In genomic region chr19:50898018-50898417, GRCh38 we compare ENCODE assay signal across 29 cellular contexts. TPM values are rescaled to one million over a fixed set of nuclear protein-coding genes. Genes with fewer than 3 reads are reported as not detected.
DNase-seq lines count a peak whose midpoint lies in the region; ATAC-seq, FAIRE-seq and TF ChIP-seq lines count a peak whose summit lies in the region.
"Had no signal": no experiment of that assay in that cellular context is flagged by ENCODE, and none has a peak within 500 bp of the region (broad histone marks: within the 10 kb centered on the region; RNA-seq: fewer than 3 reads in every experiment).

No MANE protein-coding gene starts in this region.

- CTCF ChIA-PET in HCT116 (lab: Charles Lee) (interaction anchor here (1.1 kb wide), 1 partner anchor 119 kb away, joined by 4 read pairs; no protein-coding TSS in a partner anchor), K562 (lab: Yijun Ruan, JAX; ENCODE audit: low intra/inter-chr PET ratio) (no interaction called here)

- H4K20me1 ChIP-seq in BLaER1 treated with 17β-estradiol and CSF1 and Interleukin-3, amounts not matched to agents 10 nM and 100 nM: no peaks in the 10 kb centered on the region
- H4K20me1 ChIP-seq in HCT116 (ENCODE audit: insufficient read depth) (no peaks in the 10 kb centered on the region), K562 (replicated peaks; ENCODE audit: control insufficient read depth, insufficient read depth, low read length) (no peaks in the 10 kb centered on the region)

- peak overlapping the region in 7 of 11 experiments; percentile 69 to 82 (median 72); a peak in 9 of 22 replicates for H3K4me2 ChIP-seq in BLaER1 treated with 17β-estradiol and CSF1 and Interleukin-3, amounts not matched to agents 10 nM and 100 nM
- H3K4me2 ChIP-seq in HCT116 (ENCODE audit: low read length): no peak overlapping the region
- H3K4me2 ChIP-seq in K562 (ENCODE audit: insufficient read depth, low read length): no peak overlapping the region
- H3K4me2 ChIP-seq: PC-9 had no signal

- POLR2A ChIA-PET in HCT116 (lab: Charles Lee): interaction anchor here (1.4 kb wide), 1 partner anchor 93 kb away, joined by 3 read pairs; no protein-coding TSS in a partner anchor
- POLR2A ChIA-PET in K562 (lab: Yijun Ruan, JAX): no interaction called here

- H3K4me3 ChIP-seq in BLaER1 treated with 17β-estradiol and CSF1 and Interleukin-3, amounts not matched to agents 10 nM and 100 nM: no peak overlapping the region
- H3K4me3 ChIP-seq in HCT116 (replicated peaks in 1 of 2; ENCODE audit: low read depth in 1 of 2, low read length in 2 of 2) (no peak overlapping the region), K562 (no peak overlapping the region)
- H3K4me3 ChIP-seq: PC-9, SJCRH30 had no signal

- no peaks in the 10 kb centered on the region for H3K36me3 ChIP-seq in BLaER1 treated with 17β-estradiol and CSF1 and Interleukin-3, amounts not matched to agents 10 nM and 100 nM
- H3K36me3 ChIP-seq in HCT116 (ENCODE audit: control insufficient read depth in 1 of 2, insufficient read depth in 2 of 2, low read length in 2 of 2) (no peaks in the 10 kb centered on the region), K562 (ENCODE audit: control insufficient read depth, insufficient read depth, low read length) (no peaks in the 10 kb centered on the region)
- H3K36me3 ChIP-seq: BE2C, SJCRH30 had no signal

- H3K79me2 ChIP-seq in HCT116 (ENCODE audit: insufficient read depth, low read length) (no peaks in the 10 kb centered on the region), K562 (ENCODE audit: control insufficient read depth, insufficient read depth, low read length) (no peaks in the 10 kb centered on the region)

- H2AFZ ChIP-seq in HCT116 (ENCODE audit: low read depth, low read length, poor library complexity, severe bottlenecking) (peak overlapping the region; percentile 71), K562 (ENCODE audit: low read depth, low read length) (no peak overlapping the region)
- H2AFZ ChIP-seq: PC-9 had no signal

- peaks cover 4% of the 10 kb centered on the region for H3K9me3 Mint-ChIP-seq in stimulated activated memory B cell treated with anti-CD40 and anti-IgM and Interleukin-4, amounts not matched to agents 10 μg/mL and 1 μg/mL and 100 μg/mL, for 72 hours
- H3K9me3 Mint-ChIP-seq in osteocyte (ENCODE audit: unreplicated experiment): no peaks in the 10 kb centered on the region
- peaks cover 7% of the 10 kb centered on the region for H3K9me3 Mint-ChIP-seq in T-helper 2 cell treated with Interferon-gamma antibody and Interleukin-4, amounts not matched to agents 5 μg/mL and 100 μg/mL, for 36 hours

- no peak for TF ChIP-seq CTCF in HCT116 (IDR thresholded peaks at IDR 0.05 in 2 of 3, conservative IDR thresholded peaks at IDR 0.05 in 1 of 3; ENCODE audit: borderline replicate concordance in 1 of 3, insufficient read depth in 1 of 3, low read depth in 2 of 3, low read length in 2 of 3)
- no peak for TF ChIP-seq CTCF in K562 (IDR thresholded peaks at IDR 0.05 in 2 of 3, conservative IDR thresholded peaks at IDR 0.05 in 1 of 3; ENCODE audit: insufficient read depth in 2 of 3, low read depth in 1 of 3, low read length in 3 of 3)
- TF ChIP-seq CTCF in osteocyte (IDR thresholded peaks at IDR 0.05): no peak

- peak overlapping the region in 7 of 11 experiments; percentile 62 to 82 (median 76); a peak in 12 of 22 replicates for H3K27ac ChIP-seq in BLaER1 treated with 17β-estradiol and CSF1 and Interleukin-3, amounts not matched to agents 10 nM and 100 nM
- H3K27ac ChIP-seq in HCT116 (ENCODE audit: low read depth, low read length) (no peak overlapping the region), K562 (ENCODE audit: extremely low read depth, low read depth, low read length) (no peak overlapping the region)
- H3K27ac ChIP-seq: PC-9, SJCRH30 had no signal

- no peak for ATAC-seq in HCT116
- no peak for ATAC-seq in K562
- ATAC-seq in stimulated activated memory B cell treated with anti-CD40 and anti-IgM and Interleukin-4, amounts not matched to agents 10 μg/mL and 1 μg/mL and 100 μg/mL, for 72 hours: no peak
- no peak for ATAC-seq in GM18909 (IDR thresholded peaks at IDR 0.05; ENCODE audit: poor library complexity, unreplicated experiment)
- ATAC-seq: Right ventricle myocardium inferior, SK-N-SH treated with all-trans-retinoic acid at 6 μM for 48 hours had no signal

- RAD21 ChIA-PET in HCT116 (lab: Charles Lee; ENCODE audit: low non-redundant PET in 1 of 2, low total read pairs in 2 of 2, uncharacterized antibody in 2 of 2, unreplicated experiment in 2 of 2): no interaction called here

- H3K4me1 ChIP-seq in BLaER1 treated with 17β-estradiol and CSF1 and Interleukin-3, amounts not matched to agents 10 nM and 100 nM: peaks cover 19 to 37% (median 28%) of the 10 kb centered on the region in 10 experiments
- peaks cover 4 to 15% of the 10 kb centered on the region in 2 experiments; a peak in 3 of 4 replicates for H3K4me1 ChIP-seq in HCT116 (ENCODE audit: control insufficient read depth in 1 of 2, insufficient read depth in 2 of 2, low read length in 2 of 2)
- peaks cover 0 to 11% of the 10 kb centered on the region in 2 experiments; a peak in 3 of 5 replicates for H3K4me1 ChIP-seq in K562 (replicated peaks in 1 of 2; ENCODE audit: control insufficient read depth in 2 of 2, insufficient read depth in 2 of 2, low read length in 2 of 2)

- no TSS peak for BruUV-seq in HCT116 (replicated peaks; lab: Mats Ljungman, UMichigan)
- no TSS peak for BruUV-seq in K562 (replicated peaks; lab: Mats Ljungman, UMichigan)

- WGBS in K562 (ENCODE audit: insufficient coverage, low coverage, missing lambda C conversion rate): 14% methylated on average over 4 of the region's 4 CpGs

- FAIRE-seq in K562 (lab: Jason Lieb, UNC): no peak
- FAIRE-seq: D721Med, H54 had no signal

- H3K36me3 Mint-ChIP-seq in stimulated activated memory B cell treated with anti-CD40 and anti-IgM and Interleukin-4, amounts not matched to agents 10 μg/mL and 1 μg/mL and 100 μg/mL, for 72 hours: no peaks in the 10 kb centered on the region
- H3K36me3 Mint-ChIP-seq in osteocyte (ENCODE audit: unreplicated experiment): no peaks in the 10 kb centered on the region
- no peaks in the 10 kb centered on the region for H3K36me3 Mint-ChIP-seq in T-helper 2 cell treated with Interferon-gamma antibody and Interleukin-4, amounts not matched to agents 5 μg/mL and 100 μg/mL, for 36 hours (ENCODE audit: low read depth)
- H3K36me3 Mint-ChIP-seq: CD4-positive, CD25-positive, alpha-beta regulatory T cell had no signal

- in situ Hi-C loops in K562 (cut with MboI): no loop called here

- intact Hi-C loops in HCT116 (cut with micrococcal nuclease): no loop called here
- intact Hi-C loops in K562 (cut with micrococcal nuclease): no loop called here

- no peak for TF ChIP-seq RAD21 in HCT116 (IDR thresholded peaks at IDR 0.05; ENCODE audit: low read depth)
- TF ChIP-seq RAD21 in K562 (CRISPR knock-in tag; conservative IDR thresholded peaks at IDR 0.05 in 1 of 2, IDR thresholded peaks at IDR 0.05 in 1 of 2): no peak

- no peaks in the 10 kb centered on the region for H3K27me3 Mint-ChIP-seq in stimulated activated memory B cell treated with anti-CD40 and anti-IgM and Interleukin-4, amounts not matched to agents 10 μg/mL and 1 μg/mL and 100 μg/mL, for 72 hours
- no peaks in the 10 kb centered on the region for H3K27me3 Mint-ChIP-seq in osteocyte (ENCODE audit: unreplicated experiment)
- H3K27me3 Mint-ChIP-seq in T-helper 2 cell treated with Interferon-gamma antibody and Interleukin-4, amounts not matched to agents 5 μg/mL and 100 μg/mL, for 36 hours (ENCODE audit: low read depth): no peaks in the 10 kb centered on the region

- peak overlapping the region; percentile 94 for H3K27ac Mint-ChIP-seq in stimulated activated memory B cell treated with anti-CD40 and anti-IgM and Interleukin-4, amounts not matched to agents 10 μg/mL and 1 μg/mL and 100 μg/mL, for 72 hours
- no peak overlapping the region for H3K27ac Mint-ChIP-seq in osteocyte (ENCODE audit: unreplicated experiment)
- no peak overlapping the region for H3K27ac Mint-ChIP-seq in T-helper 2 cell treated with Interferon-gamma antibody and Interleukin-4, amounts not matched to agents 5 μg/mL and 100 μg/mL, for 36 hours
- H3K27ac Mint-ChIP-seq: HFFc6, T-helper 17 cell had no signal

- no peak overlapping the region for H3K4me3 Mint-ChIP-seq in stimulated activated memory B cell treated with anti-CD40 and anti-IgM and Interleukin-4, amounts not matched to agents 10 μg/mL and 1 μg/mL and 100 μg/mL, for 72 hours
- no peak overlapping the region for H3K4me3 Mint-ChIP-seq in osteocyte (ENCODE audit: unreplicated experiment)
- H3K4me3 Mint-ChIP-seq in T-helper 2 cell treated with Interferon-gamma antibody and Interleukin-4, amounts not matched to agents 5 μg/mL and 100 μg/mL, for 36 hours: no peak overlapping the region
- H3K4me3 Mint-ChIP-seq: CD4-positive, CD25-positive, alpha-beta regulatory T cell; HFFc6; T-helper 17 cell had no signal

- no peak for DNase-seq in HCT116 (ENCODE audit: low read depth, low spot score)
- DNase-seq in K562 (ENCODE audit: extremely low read depth in 1 of 4, low spot score in 3 of 4): no peak
- no peak for DNase-seq in NCI-H774 (lab: John Stamatoyannopoulos, UW)
- DNase-seq in osteocyte (ENCODE audit: extremely low spot score, unreplicated experiment): no peak
- DNase-seq in T-helper 2 cell treated with Interferon-gamma antibody and Interleukin-4, amounts not matched to agents 5 μg/mL and 100 μg/mL, for 36 hours (ENCODE audit: low spot score): no peak
- DNase-seq: BE2C; CD4-positive, CD25-positive, alpha-beta regulatory T cell; HFFc6; Karpas-422; NCI-H1092; NCI-H1417 treated with DMSO at 0.1 percent for 48 hours; NCI-H1694 treated with DMSO at 0.1 percent for 48 hours; NCI-H2081 treated with DMSO at 0.1 percent for 48 hours; NCI-H2171; NCI-H226; NCI-H510A; NCI-H82; NK-92 treated with Interleukin-12 subunit alpha and Interleukin-12 subunit beta, amount 100 ng/mL, for 24 hours; PC-9; SJCRH30; T-helper 17 cell had no signal

- TF ChIP-seq POLR2A in HCT116 (IDR thresholded peaks at IDR 0.05; ENCODE audit: borderline replicate concordance, extremely low read depth, insufficient read depth, insufficient read length): no peak
- no peak for TF ChIP-seq POLR2A in K562 (conservative IDR thresholded peaks at IDR 0.05)

- TF ChIP-seq EP300 in K562 (IDR thresholded peaks at IDR 0.05; ENCODE audit: low read length): no peak

- peaks cover 35% of the 10 kb centered on the region for H3K4me1 Mint-ChIP-seq in stimulated activated memory B cell treated with anti-CD40 and anti-IgM and Interleukin-4, amounts not matched to agents 10 μg/mL and 1 μg/mL and 100 μg/mL, for 72 hours
- H3K4me1 Mint-ChIP-seq in osteocyte (ENCODE audit: unreplicated experiment): no peaks in the 10 kb centered on the region
- H3K4me1 Mint-ChIP-seq in T-helper 2 cell treated with Interferon-gamma antibody and Interleukin-4, amounts not matched to agents 5 μg/mL and 100 μg/mL, for 36 hours (ENCODE audit: low read depth): no peaks in the 10 kb centered on the region
- H3K4me1 Mint-ChIP-seq: CD4-positive, CD25-positive, alpha-beta regulatory T cell had no signal

- peak overlapping the region in 1 of 11 experiments; percentile 62; a peak in 1 of 22 replicates for H3K9ac ChIP-seq in BLaER1 treated with 17β-estradiol and CSF1 and Interleukin-3, amounts not matched to agents 10 nM and 100 nM
- H3K9ac ChIP-seq in HCT116 (ENCODE audit: low read length) (no peak overlapping the region), K562 (ENCODE audit: insufficient read depth in 1 of 2, low read depth in 2 of 2, low read length in 2 of 2) (no peak overlapping the region)

- H3K27me3 ChIP-seq in BLaER1 treated with 17β-estradiol and CSF1 and Interleukin-3, amounts not matched to agents 10 nM and 100 nM: no peaks in the 10 kb centered on the region
- H3K27me3 ChIP-seq in HCT116 (ENCODE audit: insufficient read depth, low read length): no peaks in the 10 kb centered on the region
- peaks cover 0 to 8% of the 10 kb centered on the region in 2 experiments; a peak in 2 of 5 replicates for H3K27me3 ChIP-seq in K562 (ENCODE audit: control insufficient read depth in 2 of 2, insufficient read depth in 2 of 2, low read length in 2 of 2)
- H3K27me3 ChIP-seq: BE2C, SJCRH30 had no signal

- no peaks in the 10 kb centered on the region; a peak in 1 of 22 replicates for H3K9me3 ChIP-seq in BLaER1 treated with 17β-estradiol and CSF1 and Interleukin-3, amounts not matched to agents 10 nM and 100 nM (replicated peaks in 1 of 11)
- H3K9me3 ChIP-seq in HCT116 (ENCODE audit: control insufficient read depth in 1 of 2, insufficient read depth in 1 of 2, low read depth in 1 of 2, low read length in 2 of 2) (no peaks in the 10 kb centered on the region), K562 (replicated peaks; ENCODE audit: control insufficient read depth, insufficient read depth, low read depth, low read length) (0 out of 2 replicates have a peak, but pooled peaks cover 3% of the 10 kb centered on the region)
- H3K9me3 ChIP-seq: BE2C, SJCRH30 had no signal

- H3K9me2 ChIP-seq in HCT116 (ENCODE audit: insufficient read depth): no peaks in the 10 kb centered on the region

- peaks cover 4% of the 10 kb centered on the region for H3K9me1 ChIP-seq in K562 (ENCODE audit: control insufficient read depth, insufficient read depth, low read length)

RNA-seq across cellular contexts. Expression of gene KLK4, which starts 13.2 kb away (rescaled TPM):
- total RNA-seq in HCT116 (2021; ENCODE audit: unreplicated experiment) (0.84 TPM), K562 (2014; rRNA removed) (not detected in 2 replicates), K562 (2014; rRNA removed; fragmentation: Illumina TruSeq; extraction: Trizol) (not detected in 2 replicates), K562 (2015; rRNA removed; fragmentation: Illumina TruSeq; extraction: Trizol) (not detected in 2 replicates), K562 (2021) (not detected in 2 replicates), osteocyte (not detected in 2 replicates)
- polyA plus RNA-seq in HCT116 (2012): 0.65 and 0.70 TPM in 2 replicates
- not detected in 2 replicates for total RNA-seq in K562 (2011; cell fraction: chromatin; rRNA removed; ENCODE audit: low replicate concordance)
- total RNA-seq in K562 (2011; cell fraction: nucleolus; rRNA removed): not detected in 2 replicates
- total RNA-seq in K562 (2011; cell fraction: nucleoplasm; rRNA removed): not detected in 2 replicates
- polyA plus RNA-seq in K562 (2011; rRNA removed) (not detected in 2 replicates), K562 (2014; fragmentation: Illumina TruSeq; extraction: Trizol) (not detected in 2 replicates), K562 (2014; fragmentation: Nextera tagmentation; extraction: Ambion mirVana) (not detected), K562 (2014; rRNA removed) (not detected in 2 replicates)
- polyA plus RNA-seq in K562 (2011; cell fraction: cytosol; rRNA removed): not detected in 2 replicates
- not detected in 2 replicates for polyA plus RNA-seq in K562 (2011; cell fraction: nucleus; rRNA removed)
- polyA plus RNA-seq in K562 (2012): 0.10 TPM in 1 of 2 replicates, not detected in the other
- not detected in 2 replicates for polyA minus RNA-seq in K562 (2011; rRNA and poly(A)+ RNA removed)
- polyA minus RNA-seq in K562 (2011; cell fraction: cytosol; rRNA and poly(A)+ RNA removed): not detected in 2 replicates
- not detected in 2 replicates for polyA minus RNA-seq in K562 (2011; cell fraction: nucleus; rRNA and poly(A)+ RNA removed)
- total RNA-seq: CD4-positive, CD25-positive, alpha-beta regulatory T cell; HFFc6; PC-9; Right ventricle myocardium inferior; RPMI7951; T-helper 17 cell had no signal
- polyA plus RNA-seq: CD4-positive, CD25-positive, alpha-beta regulatory T cell had no signal

RNA-seq across cellular contexts. Expression of gene KLK2, which starts 24.8 kb away (rescaled TPM):
- not detected for total RNA-seq in HCT116 (2021; ENCODE audit: unreplicated experiment)
- not detected in 2 replicates for polyA plus RNA-seq in HCT116 (2012)
- 1.3 and 4.1 TPM in 2 replicates for total RNA-seq in K562 (2011; cell fraction: chromatin; rRNA removed; ENCODE audit: low replicate concordance)
- 1.3 and 1.8 TPM in 2 replicates for total RNA-seq in K562 (2011; cell fraction: nucleolus; rRNA removed)
- 0.88 and 2.5 TPM in 2 replicates for total RNA-seq in K562 (2011; cell fraction: nucleoplasm; rRNA removed)
- total RNA-seq in K562 (2014; rRNA removed): not detected in 2 replicates
- total RNA-seq in K562 (2014; rRNA removed; fragmentation: Illumina TruSeq; extraction: Trizol): 0.47 TPM in 1 of 2 replicates, not detected in the other
- total RNA-seq in K562 (2015; rRNA removed; fragmentation: Illumina TruSeq; extraction: Trizol): 0.18 and 0.38 TPM in 2 replicates
- total RNA-seq in K562 (2021): 0.24 and 0.74 TPM in 2 replicates
- 0.31 and 0.39 TPM in 2 replicates for polyA plus RNA-seq in K562 (2011; rRNA removed)
- 0.52 TPM in 1 of 2 replicates, not detected in the other for polyA plus RNA-seq in K562 (2011; cell fraction: cytosol; rRNA removed)
- 0.94 and 2.9 TPM in 2 replicates for polyA plus RNA-seq in K562 (2011; cell fraction: nucleus; rRNA removed)
- 0.40 and 0.76 TPM in 2 replicates for polyA plus RNA-seq in K562 (2012)
- 0.25 and 0.69 TPM in 2 replicates for polyA plus RNA-seq in K562 (2014; fragmentation: Illumina TruSeq; extraction: Trizol)
- polyA plus RNA-seq in K562 (2014; fragmentation: Nextera tagmentation; extraction: Ambion mirVana): under 1 TPM; 0.11 to 0.22 TPM
- polyA plus RNA-seq in K562 (2014; rRNA removed): 0.11 and 0.46 TPM in 2 replicates
- 0.42 TPM in 1 of 2 replicates, not detected in the other for polyA minus RNA-seq in K562 (2011; rRNA and poly(A)+ RNA removed)
- not detected in 2 replicates for polyA minus RNA-seq in K562 (2011; cell fraction: cytosol; rRNA and poly(A)+ RNA removed)
- 0.40 and 0.44 TPM in 2 replicates for polyA minus RNA-seq in K562 (2011; cell fraction: nucleus; rRNA and poly(A)+ RNA removed)
- total RNA-seq in osteocyte: not detected in 2 replicates
- total RNA-seq: CD4-positive, CD25-positive, alpha-beta regulatory T cell; HFFc6; PC-9; Right ventricle myocardium inferior; RPMI7951; SJCRH30; T-helper 17 cell had no signal
- polyA plus RNA-seq: CD4-positive, CD25-positive, alpha-beta regulatory T cell had no signal

RNA-seq across cellular contexts. Expression of gene KLK3, which starts 43.3 kb away (rescaled TPM):
- total RNA-seq in HCT116 (2021; ENCODE audit: unreplicated experiment): not detected
- 0.07 TPM in 1 of 2 replicates, not detected in the other for polyA plus RNA-seq in HCT116 (2012)
- total RNA-seq in K562 (2011; cell fraction: chromatin; rRNA removed; ENCODE audit: low replicate concordance): not detected in 2 replicates
- not detected in 2 replicates for total RNA-seq in K562 (2011; cell fraction: nucleolus; rRNA removed)
- not detected in 2 replicates for total RNA-seq in K562 (2011; cell fraction: nucleoplasm; rRNA removed)
- not detected in 2 replicates for total RNA-seq in K562 (2014; rRNA removed)
- not detected in 2 replicates for total RNA-seq in K562 (2014; rRNA removed; fragmentation: Illumina TruSeq; extraction: Trizol)
- total RNA-seq in K562 (2015; rRNA removed; fragmentation: Illumina TruSeq; extraction: Trizol): not detected in 2 replicates
- total RNA-seq in K562 (2021): not detected in 2 replicates
- not detected in 2 replicates for polyA plus RNA-seq in K562 (2011; rRNA removed)
- polyA plus RNA-seq in K562 (2011; cell fraction: cytosol; rRNA removed): not detected in 2 replicates
- not detected in 2 replicates for polyA plus RNA-seq in K562 (2011; cell fraction: nucleus; rRNA removed)
- not detected in 2 replicates for polyA plus RNA-seq in K562 (2012)
- polyA plus RNA-seq in K562 (2014; fragmentation: Illumina TruSeq; extraction: Trizol): not detected in 2 replicates
- not detected for polyA plus RNA-seq in K562 (2014; fragmentation: Nextera tagmentation; extraction: Ambion mirVana)
- polyA plus RNA-seq in K562 (2014; rRNA removed): not detected in 2 replicates
- not detected in 2 replicates for polyA minus RNA-seq in K562 (2011; rRNA and poly(A)+ RNA removed)
- polyA minus RNA-seq in K562 (2011; cell fraction: cytosol; rRNA and poly(A)+ RNA removed): not detected in 2 replicates
- polyA minus RNA-seq in K562 (2011; cell fraction: nucleus; rRNA and poly(A)+ RNA removed): not detected in 2 replicates
- not detected in 2 replicates for total RNA-seq in osteocyte
- total RNA-seq: CD4-positive, CD25-positive, alpha-beta regulatory T cell; HFFc6; PC-9; Right ventricle myocardium inferior; RPMI7951; SJCRH30; T-helper 17 cell had no signal
- polyA plus RNA-seq: CD4-positive, CD25-positive, alpha-beta regulatory T cell had no signal

RNA-seq across cellular contexts. Expression of gene KLK5, which starts 54.8 kb away (rescaled TPM):
- total RNA-seq in HCT116 (2021; ENCODE audit: unreplicated experiment) (1.2 TPM), K562 (2014; rRNA removed) (not detected in 2 replicates), K562 (2014; rRNA removed; fragmentation: Illumina TruSeq; extraction: Trizol) (not detected in 2 replicates), K562 (2015; rRNA removed; fragmentation: Illumina TruSeq; extraction: Trizol) (not detected in 2 replicates), K562 (2021) (not detected in 2 replicates), osteocyte (not detected in 2 replicates)
- 4.4 and 5.8 TPM in 2 replicates for polyA plus RNA-seq in HCT116 (2012)
- total RNA-seq in K562 (2011; cell fraction: chromatin; rRNA removed; ENCODE audit: low replicate concordance): not detected in 2 replicates
- total RNA-seq in K562 (2011; cell fraction: nucleolus; rRNA removed): not detected in 2 replicates
- total RNA-seq in K562 (2011; cell fraction: nucleoplasm; rRNA removed): not detected in 2 replicates
- polyA plus RNA-seq in K562 (2011; rRNA removed) (not detected in 2 replicates), K562 (2014; fragmentation: Illumina TruSeq; extraction: Trizol) (not detected in 2 replicates), K562 (2014; fragmentation: Nextera tagmentation; extraction: Ambion mirVana) (not detected), K562 (2014; rRNA removed) (not detected in 2 replicates)
- not detected in 2 replicates for polyA plus RNA-seq in K562 (2011; cell fraction: cytosol; rRNA removed)
- polyA plus RNA-seq in K562 (2011; cell fraction: nucleus; rRNA removed): not detected in 2 replicates
- not detected in 2 replicates for polyA plus RNA-seq in K562 (2012)
- not detected in 2 replicates for polyA minus RNA-seq in K562 (2011; rRNA and poly(A)+ RNA removed)
- polyA minus RNA-seq in K562 (2011; cell fraction: cytosol; rRNA and poly(A)+ RNA removed): not detected in 2 replicates
- polyA minus RNA-seq in K562 (2011; cell fraction: nucleus; rRNA and poly(A)+ RNA removed): not detected in 2 replicates
- total RNA-seq: CD4-positive, CD25-positive, alpha-beta regulatory T cell; HFFc6; Right ventricle myocardium inferior; RPMI7951; SJCRH30; T-helper 17 cell had no signal
- polyA plus RNA-seq: CD4-positive, CD25-positive, alpha-beta regulatory T cell had no signal

Comparison
In these comparisons a context has a peak if more than half of its experiments do, and no peak if none do; other contexts are left out.
1. H3K27ac ChIP-seq: peak in BLaER1 treated with 17β-estradiol and CSF1 and Interleukin-3, amounts not matched to agents 10 nM and 100 nM (7 of 11); none in HCT116 (single experiment) and K562 (single experiment).
2. H3K4me2 ChIP-seq: peak in BLaER1 treated with 17β-estradiol and CSF1 and Interleukin-3, amounts not matched to agents 10 nM and 100 nM (7 of 11); none in HCT116 (single experiment) and K562 (single experiment).